ENCODE assay signal across 8 cellular contexts in the genomic region with DNA sequence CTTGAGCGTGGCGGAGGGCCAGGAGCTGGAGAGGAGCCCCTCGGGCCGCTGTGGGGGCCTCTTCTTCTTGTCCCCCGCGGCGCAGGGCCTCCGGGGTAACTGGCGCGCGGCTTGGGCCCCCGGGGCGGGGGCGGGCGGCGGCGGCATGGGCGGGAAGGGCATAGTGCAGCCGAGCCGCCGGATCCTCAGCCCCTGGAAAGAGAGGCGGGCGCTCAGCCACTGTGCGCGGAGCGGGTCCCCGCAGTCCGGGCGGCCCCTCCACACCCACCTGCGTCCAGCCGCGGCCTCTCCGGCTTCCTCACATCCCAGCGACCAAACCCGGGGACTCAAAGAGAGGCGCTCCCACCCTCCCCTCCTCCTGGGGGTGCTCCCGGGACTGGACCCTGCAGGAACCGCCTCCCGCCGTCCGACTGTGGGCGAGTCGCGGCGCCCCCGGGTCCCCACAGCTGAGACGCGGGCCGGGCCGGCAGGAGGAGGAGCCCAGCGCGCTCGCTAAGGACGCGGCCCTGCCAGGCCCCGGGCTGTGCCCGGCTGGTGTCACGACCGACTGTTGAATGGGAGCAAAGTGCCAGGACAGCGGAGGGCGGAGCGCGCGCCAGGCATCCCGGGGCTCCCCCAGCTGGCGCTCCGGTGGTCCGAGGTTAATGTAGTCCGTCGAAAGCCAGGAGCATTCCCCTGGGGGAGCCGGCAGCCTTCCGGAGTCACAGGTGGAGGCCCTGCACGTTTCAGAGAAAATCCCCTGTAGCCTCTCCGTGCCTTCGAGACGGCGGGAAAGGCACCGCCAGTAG.
A peak's percentile ranks its signal among the peaks of the same experiment; 100 is the strongest.
DNase-seq lines count a peak whose midpoint lies in the region; ATAC-seq and TF ChIP-seq lines count a peak whose summit lies in the region.

A gene with protein sequence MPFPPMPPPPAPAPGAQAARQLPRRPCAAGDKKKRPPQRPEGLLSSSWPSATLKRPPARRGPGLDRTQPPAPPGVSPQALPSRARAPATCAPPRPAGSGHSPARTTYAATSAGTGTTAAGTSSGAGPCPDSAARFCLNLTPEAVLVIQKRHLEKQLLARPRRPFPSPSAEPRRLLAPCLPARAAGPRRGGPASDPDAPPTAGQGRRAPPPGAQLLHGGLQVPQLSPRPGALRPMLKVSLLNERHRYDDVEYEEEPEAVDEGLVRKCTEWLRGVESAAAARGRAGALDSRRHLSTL (minus strand): TSS at position 412 of the 788 bp plus-strand sequence. CDS start 250 bp downstream, at position 162.

- peak within 1 kb of the TSS; percentile 12 for H3K9ac ChIP-seq in HUES6 (ENCODE audit: low read length)
- H3K9ac ChIP-seq in stomach smooth muscle (ENCODE audit: low read length in 2 of 2), result no peak within 1 kb of the TSS

- H3K36me3 ChIP-seq in HUES6 (ENCODE audit: control insufficient read depth, insufficient read depth, low read length), result no peaks in the 10 kb centered on the region
- H3K36me3 ChIP-seq in stomach smooth muscle (ENCODE audit: control insufficient read depth in 2 of 2, insufficient read depth in 2 of 2, low read length in 2 of 2), result no peaks in the 10 kb centered on the region

- H3K27ac ChIP-seq in HUES6 (ENCODE audit: low read depth, low read length), result no peak within 1 kb of the TSS
- H3K27ac ChIP-seq in stomach smooth muscle (ENCODE audit: low read length), result no peak within 1 kb of the TSS

- H3K9me3 ChIP-seq in HUES6 (ENCODE audit: control insufficient read depth, insufficient read depth, low read depth, low read length) (no peaks in the 10 kb centered on the region), stomach smooth muscle (ENCODE audit: control insufficient read depth in 2 of 2, low read length in 2 of 2) (no peaks in the 10 kb centered on the region)

- ATAC-seq in GM19372 (IDR thresholded peaks at IDR 0.05; ENCODE audit: low read depth, unreplicated experiment) (peak; percentile 49), HG02840 (IDR thresholded peaks at IDR 0.05; ENCODE audit: low FRiP score, unreplicated experiment) (no peak)

- H3K4me1 ChIP-seq in HUES6 (ENCODE audit: control insufficient read depth, insufficient read depth, low read length), result peaks cover 15% of the 10 kb centered on the region; the same call in 1 of the 2 replicates
- H3K4me1 ChIP-seq in stomach smooth muscle (ENCODE audit: control insufficient read depth, insufficient read depth, low read length), result peaks cover 16% of the 10 kb centered on the region

- H3K27me3 ChIP-seq in HUES6 (ENCODE audit: control insufficient read depth, insufficient read depth, low read length) (peaks cover 61% of the 10 kb centered on the region), stomach smooth muscle (ENCODE audit: control insufficient read depth in 1 of 2, insufficient read depth in 2 of 2, low read length in 2 of 2) (peaks cover 27 to 38% of the 10 kb centered on the region in 2 donors)

- in situ Hi-C loops in astrocyte of the spinal cord (cut with HindIII; ENCODE audit: low sequenced_read_pairs), result no loop called here

- H3K4me3 ChIP-seq in HUES6 (ENCODE audit: low read depth, low read length) (peak within 1 kb of the TSS; percentile 72), astrocyte of the spinal cord (ENCODE audit: low read depth, low read length) (peak within 1 kb of the TSS; percentile 17), stomach smooth muscle (ENCODE audit: low read length in 2 of 2) (peak within 1 kb of the TSS; percentile 31 to 63)

- DNase-seq in D341Med (ENCODE audit: low spot score) (peak; percentile 62), astrocyte of the spinal cord (ENCODE audit: low read depth, low spot score) (no peak), left kidney (ENCODE audit: low read depth, low spot score) (peak; percentile 60), cortex of kidney (lab: John Stamatoyannopoulos, UW) (no peak)

- no peak for TF ChIP-seq CTCF in astrocyte of the spinal cord (IDR thresholded peaks at IDR 0.05; ENCODE audit: low read depth, low read length)

Comparison
In these comparisons a context has a peak if more than half of its experiments do, and no peak if none do; other contexts are left out.
1. DNase-seq: peak in D341Med (single experiment) and left kidney (single experiment); none in astrocyte of the spinal cord (single experiment) and cortex of kidney (single experiment).
2. H3K4me3 ChIP-seq: peak in every context shown above with its lines; median percentile 72 in HUES6; 47 in stomach smooth muscle; 17 in astrocyte of the spinal cord.